In genomic region chr12:56046027-56046780, GRCh38 we compare ENCODE assay signal across 9 cellular contexts. TPM values are rescaled to one million over a fixed set of nuclear protein-coding genes. Genes with fewer than 3 reads are reported as not detected.
DNase-seq lines count a peak whose midpoint lies in the region; ATAC-seq and TF ChIP-seq lines count a peak whose summit lies in the region.
"Had no signal": no experiment of that assay in that cellular context is flagged by ENCODE, and none has a peak within 500 bp of the region (broad histone marks: within the 10 kb centered on the region; RNA-seq: fewer than 3 reads in every experiment).

No MANE protein-coding gene starts in this region.

- TF ChIP-seq CTCF in OCI-LY1 (IDR thresholded peaks at IDR 0.05; ENCODE audit: low read length) (no peak), progenitor cell of endocrine pancreas (IDR thresholded peaks at IDR 0.05; ENCODE audit: unreplicated experiment) (no peak), transverse colon (IDR thresholded peaks at IDR 0.05) (no peak)

- H3K4me3 Mint-ChIP-seq in activated T-cell treated with anti-CD3 and anti-CD28 coated beads, Interleukin-2, amount 50 U/mL, for 24 hours: no peak overlapping the region
- no peak overlapping the region for H3K4me3 Mint-ChIP-seq in activated T-cell treated with anti-CD3 and anti-CD28 coated beads, Interleukin-2, amount 50 U/mL, for 4 hours
- H3K4me3 Mint-ChIP-seq in progenitor cell of endocrine pancreas (ENCODE audit: low read depth): no peak overlapping the region

- H3K9me2 ChIP-seq in OCI-LY1 (ENCODE audit: low read depth, low read length): no peaks in the 10 kb centered on the region

- intact Hi-C loops in transverse colon (cut with DNase I; ENCODE audit: low total_unique reads): no loop called here

- ATAC-seq in activated T-cell treated with anti-CD3 and anti-CD28 coated beads, Interleukin-2, amount 50 U/mL, for 4 hours: no peak

- no peaks in the 10 kb centered on the region for H4K20me1 ChIP-seq in OCI-LY1 (ENCODE audit: insufficient read depth, low read length)

- H3K4me1 ChIP-seq in OCI-LY1 (ENCODE audit: insufficient read depth, low read length, severe bottlenecking): peaks cover 23% of the 10 kb centered on the region
- peaks cover 11 to 25% (median 15%) of the 10 kb centered on the region in 4 donors for H3K4me1 ChIP-seq in transverse colon

- H3F3A ChIP-seq in OCI-LY1 (ENCODE audit: insufficient read depth, low read length): no peaks in the 10 kb centered on the region

- no peaks in the 10 kb centered on the region for H3K27me3 Mint-ChIP-seq in activated T-cell treated with anti-CD3 and anti-CD28 coated beads, Interleukin-2, amount 50 U/mL, for 24 hours
- no peaks in the 10 kb centered on the region for H3K27me3 Mint-ChIP-seq in activated T-cell treated with anti-CD3 and anti-CD28 coated beads, Interleukin-2, amount 50 U/mL, for 4 hours (ENCODE audit: low read depth)
- H3K27me3 Mint-ChIP-seq in progenitor cell of endocrine pancreas: no peaks in the 10 kb centered on the region

- H3K27me3 ChIP-seq in OCI-LY1 (ENCODE audit: insufficient read depth, low read length) (no peaks in the 10 kb centered on the region), transverse colon (no peaks in the 10 kb centered on the region)
- H3K27me3 ChIP-seq: adrenal gland had no signal

- no peak overlapping the region; the same call in 1 of the 2 replicates for H3K9ac ChIP-seq in OCI-LY1 (ENCODE audit: low read length)

- peak; percentile 37 for DNase-seq in activated T-cell treated with anti-CD3 and anti-CD28 coated beads, Interleukin-2, amount 50 U/mL, for 24 hours
- DNase-seq in activated T-cell treated with anti-CD3 and anti-CD28 coated beads, Interleukin-2, amount 50 U/mL, for 4 hours: no peak
- DNase-seq in cerebellar cortex (ENCODE audit: low spot score) (peak; percentile 50), progenitor cell of endocrine pancreas (ENCODE audit: low spot score, unreplicated experiment) (no peak), transverse colon (no peak), GF-D8 (lab: John Stamatoyannopoulos, UW) (no peak), GM03348 (ENCODE audit: low spot score) (no peak)

- peaks cover 38% of the 10 kb centered on the region for H3K36me3 ChIP-seq in OCI-LY1 (ENCODE audit: insufficient read depth, low read length)
- peaks cover 0 to 21% (median 9%) of the 10 kb centered on the region in 4 donors for H3K36me3 ChIP-seq in transverse colon

- peaks cover 40% of the 10 kb centered on the region for H3K4me1 Mint-ChIP-seq in activated T-cell treated with anti-CD3 and anti-CD28 coated beads, Interleukin-2, amount 50 U/mL, for 24 hours (ENCODE audit: low read depth)
- H3K4me1 Mint-ChIP-seq in activated T-cell treated with anti-CD3 and anti-CD28 coated beads, Interleukin-2, amount 50 U/mL, for 4 hours (ENCODE audit: low read depth): peaks cover 30% of the 10 kb centered on the region
- H3K4me1 Mint-ChIP-seq in progenitor cell of endocrine pancreas (ENCODE audit: low read depth): peaks cover 12% of the 10 kb centered on the region

- peak overlapping the region; percentile 67 for H3K27ac ChIP-seq in OCI-LY1 (ENCODE audit: low read depth, low read length, poor library complexity, severe bottlenecking)
- peak overlapping the region in 2 of 4 donors; percentile 46 to 47 for H3K27ac ChIP-seq in transverse colon

- TF ChIP-seq EP300 in transverse colon (IDR thresholded peaks at IDR 0.05; ENCODE audit: low read depth): no peak

- H3K9me3 ChIP-seq in OCI-LY1 (ENCODE audit: low read length) (no peaks in the 10 kb centered on the region), transverse colon (no peaks in the 10 kb centered on the region)
- H3K9me3 ChIP-seq: adrenal gland had no signal

- H3K4me2 ChIP-seq in OCI-LY1 (ENCODE audit: low read length): no peak overlapping the region

- H3K4me3 ChIP-seq in OCI-LY1 (ENCODE audit: low read depth, low read length, poor library complexity, severe bottlenecking) (no peak overlapping the region), transverse colon (no peak overlapping the region)
- H3K4me3 ChIP-seq: adrenal gland had no signal

- WGBS in transverse colon (ENCODE audit: low coverage in 1 of 2), 2 donors: 92% methylated on average over 9 of the region's 9 CpGs; no CpG with 5 or more reads in 1 of the 2 donors

- H3K36me3 Mint-ChIP-seq in activated T-cell treated with anti-CD3 and anti-CD28 coated beads, Interleukin-2, amount 50 U/mL, for 24 hours (ENCODE audit: low read depth): peaks cover 52% of the 10 kb centered on the region
- H3K36me3 Mint-ChIP-seq in activated T-cell treated with anti-CD3 and anti-CD28 coated beads, Interleukin-2, amount 50 U/mL, for 4 hours (ENCODE audit: insufficient read depth): peaks cover 22% of the 10 kb centered on the region
- peaks cover 11% of the 10 kb centered on the region for H3K36me3 Mint-ChIP-seq in progenitor cell of endocrine pancreas (ENCODE audit: insufficient read depth)

- H3K27ac Mint-ChIP-seq in activated T-cell treated with anti-CD3 and anti-CD28 coated beads, Interleukin-2, amount 50 U/mL, for 24 hours: peak overlapping the region; percentile 79
- H3K27ac Mint-ChIP-seq in progenitor cell of endocrine pancreas: peak overlapping the region; percentile 84

- H3K79me2 ChIP-seq in OCI-LY1 (ENCODE audit: insufficient read depth, low read length): peaks cover 17% of the 10 kb centered on the region

- H3K9me3 Mint-ChIP-seq in activated T-cell treated with anti-CD3 and anti-CD28 coated beads, Interleukin-2, amount 50 U/mL, for 24 hours: no peaks in the 10 kb centered on the region
- no peaks in the 10 kb centered on the region for H3K9me3 Mint-ChIP-seq in activated T-cell treated with anti-CD3 and anti-CD28 coated beads, Interleukin-2, amount 50 U/mL, for 4 hours
- no peaks in the 10 kb centered on the region for H3K9me3 Mint-ChIP-seq in progenitor cell of endocrine pancreas (ENCODE audit: low read depth)

- in situ Hi-C loops in transverse colon (cut with MboI; ENCODE audit: low pct_ligation_motif_present in 1 of 4, low pct_unique_long_range_greater_than_20kb in 1 of 4, low sequenced_read_pairs in 3 of 4): loop anchor here in 2 of 4 donors (10.0 kb wide), 2 partner anchors 51 to 69 kb away; partner anchors contain the start of genes RPL41 (in 1 of the 2), SUOX (in 1 of the 2) and ZC3H10 (in 1 of the 2)

- H2AFZ ChIP-seq in OCI-LY1 (ENCODE audit: low read length): no peak overlapping the region

- no peak for TF ChIP-seq POLR2A in transverse colon (IDR thresholded peaks at IDR 0.05)

RNA-seq across cellular contexts. Expression of gene RPS26, which starts 4.5 kb away (rescaled TPM):
- 100 to 1,000 TPM in 2 of 3 donors, 10 to 100 TPM in 1; 73.1 to 118 (median 110) TPM for total RNA-seq in activated T-cell treated with anti-CD3 and anti-CD28 coated beads, Interleukin-2, amount 50 U/mL, for 4 hours
- total RNA-seq in progenitor cell of endocrine pancreas (30.2 and 39.3 TPM in 2 replicates), transverse colon (1,000 to 10,000 TPM in 2 of 4 donors, 100 to 1,000 TPM in 2; 283 to 2,670 (median 937) TPM)

RNA-seq across cellular contexts. Expression of gene IKZF4, which starts 25.4 kb away (rescaled TPM):
- 10 to 100 TPM in 2 of 3 donors, 1 to 10 TPM in 1; 9.4 to 14.6 (median 10.5) TPM for total RNA-seq in activated T-cell treated with anti-CD3 and anti-CD28 coated beads, Interleukin-2, amount 50 U/mL, for 4 hours
- total RNA-seq in progenitor cell of endocrine pancreas (20.6 and 21.0 TPM in 2 replicates), transverse colon (1 to 10 TPM; 1.9 to 6.2 (median 3.9) TPM)

RNA-seq across cellular contexts. Expression of gene ERBB3, which starts 33.8 kb away (rescaled TPM):
- 1 to 10 TPM in 1 of 3 donors, under 1 TPM in 2; 0.48 to 1.6 (median 0.63) TPM for total RNA-seq in activated T-cell treated with anti-CD3 and anti-CD28 coated beads, Interleukin-2, amount 50 U/mL, for 4 hours
- 206 and 221 TPM in 2 replicates for total RNA-seq in progenitor cell of endocrine pancreas
- total RNA-seq in transverse colon: 100 to 1,000 TPM; 270 to 634 (median 340) TPM

RNA-seq across cellular contexts. Expression of gene SUOX, which starts 49.1 kb away (rescaled TPM):
- 1 to 10 TPM in 2 of 3 donors, under 1 TPM in 1; 0.68 to 1.3 (median 1.2) TPM for total RNA-seq in activated T-cell treated with anti-CD3 and anti-CD28 coated beads, Interleukin-2, amount 50 U/mL, for 4 hours
- total RNA-seq in progenitor cell of endocrine pancreas: 44.8 and 45.6 TPM in 2 replicates
- total RNA-seq in transverse colon: 10 to 100 TPM; 30.1 to 45.3 (median 33.9) TPM

RNA-seq across cellular contexts. Expression of gene PA2G4, which starts 58.2 kb away (rescaled TPM):
- 100 to 1,000 TPM; 538 to 590 (median 573) TPM for total RNA-seq in activated T-cell treated with anti-CD3 and anti-CD28 coated beads, Interleukin-2, amount 50 U/mL, for 4 hours
- total RNA-seq in progenitor cell of endocrine pancreas (103 and 106 TPM in 2 replicates), transverse colon (10 to 100 TPM; 22.1 to 63.0 (median 44.8) TPM)

Comparison
In these comparisons a context has a peak if more than half of its experiments do, and no peak if none do; other contexts are left out.
1. DNase-seq: peak in activated T-cell treated with anti-CD3 and anti-CD28 coated beads, Interleukin-2, amount 50 U/mL, for 24 hours (single experiment) and cerebellar cortex (single experiment); none in activated T-cell treated with anti-CD3 and anti-CD28 coated beads, Interleukin-2, amount 50 U/mL, for 4 hours (single experiment), progenitor cell of endocrine pancreas (single experiment), transverse colon (single experiment), GF-D8 (single experiment) and GM03348 (single experiment).
2. RNA of gene ERBB3, which starts 33.8 kb away (total RNA-seq): 270 to 634 TPM in transverse colon and 206 to 221 TPM in progenitor cell of endocrine pancreas; 0.48 to 1.6 TPM in activated T-cell treated with anti-CD3 and anti-CD28 coated beads, Interleukin-2, amount 50 U/mL, for 4 hours; every median in the first group is over 10 times any median in the second.